In genomic region chr10:117375360-117376147, GRCh38 we compare ENCODE assay signal across 1 cellular context.
TF ChIP-seq lines count a peak whose summit lies in the region.

TSS of gene PDZD8 (minus strand) at chr10:117375440. CDS start at chr10:117375227, 213 bp downstream.

TF ChIP-seq in HepG2, 621 proteins besides CTCF, POLR2A, EP300 and RAD21 (continued from another document and continues in another):
- TF ChIP-seq JUN (CRISPR knock-in tag; IDR thresholded peaks at IDR 0.05) = no peak; the same call in 1 of the 2 replicates
- TF ChIP-seq JDP2 (CRISPR knock-in tag; IDR thresholded peaks at IDR 0.05; ENCODE audit: borderline replicate concordance) = no peak
- peak; percentile 81 for TF ChIP-seq ZNF292 (CRISPR knock-in tag; IDR thresholded peaks at IDR 0.05; ENCODE audit: borderline replicate concordance, low read depth)
- TF ChIP-seq TCF12 (IDR thresholded peaks at IDR 0.05) = no peak
- peak; percentile 69 for TF ChIP-seq TCF12 (CRISPR knock-in tag; IDR thresholded peaks at IDR 0.05)
- TF ChIP-seq ZNF816 (CRISPR knock-in tag; IDR thresholded peaks at IDR 0.05; ENCODE audit: borderline replicate concordance) = no peak
- peak; percentile 27 for TF ChIP-seq ZNF124 (CRISPR knock-in tag; IDR thresholded peaks at IDR 0.05)
- 0 out of 2 replicates have a peak, but pooled peaks have one; percentile 23 for TF ChIP-seq ZNF44 (CRISPR knock-in tag; IDR thresholded peaks at IDR 0.05)
- TF ChIP-seq MXD3 (CRISPR knock-in tag; IDR thresholded peaks at IDR 0.05) = no peak
- TF ChIP-seq BCLAF1 (IDR thresholded peaks at IDR 0.05) = no peak
- TF ChIP-seq GMEB2 (CRISPR knock-in tag; IDR thresholded peaks at IDR 0.05; ENCODE audit: low read depth) = peak; percentile 89
- no peak for TF ChIP-seq ZUFSP (CRISPR knock-in tag; IDR thresholded peaks at IDR 0.05; ENCODE audit: borderline replicate concordance)
- TF ChIP-seq STAG1 (CRISPR knock-in tag; IDR thresholded peaks at IDR 0.05) = peak; percentile 25; the same call in 1 of the 2 replicates
- peak; percentile 77; the same call in 1 of the 2 replicates for TF ChIP-seq ZNF547 (CRISPR knock-in tag; IDR thresholded peaks at IDR 0.05)
- TF ChIP-seq LCORL (IDR thresholded peaks at IDR 0.05) = no peak
- peak; percentile 88 for TF ChIP-seq LCORL (CRISPR knock-in tag; IDR thresholded peaks at IDR 0.05)
- peak; percentile 82 for TF ChIP-seq ZNF552 (CRISPR knock-in tag; IDR thresholded peaks at IDR 0.05; ENCODE audit: borderline replicate concordance)
- peak; percentile 29; the same call in 1 of the 2 replicates for TF ChIP-seq MZF1 (CRISPR knock-in tag; IDR thresholded peaks at IDR 0.05; ENCODE audit: borderline replicate concordance)
- TF ChIP-seq ZNF652 (CRISPR knock-in tag; IDR thresholded peaks at IDR 0.05; ENCODE audit: borderline replicate concordance, low read depth) = no peak
- no peak for TF ChIP-seq SNRNP70 (IDR thresholded peaks at IDR 0.05; ENCODE audit: low read depth, low read length)
- 0 out of 2 replicates have a peak, but pooled peaks have one; percentile 50 for TF ChIP-seq MED1 (CRISPR knock-in tag; IDR thresholded peaks at IDR 0.05)
- TF ChIP-seq ZNF180 (CRISPR knock-in tag; IDR thresholded peaks at IDR 0.05; ENCODE audit: borderline replicate concordance, low read depth) = peak; percentile 28; the same call in 1 of the 2 replicates
- TF ChIP-seq ZNF558 (CRISPR knock-in tag; IDR thresholded peaks at IDR 0.05; ENCODE audit: borderline replicate concordance) = peak; percentile 96
- TF ChIP-seq HIC2 (CRISPR knock-in tag; IDR thresholded peaks at IDR 0.05; ENCODE audit: low read depth) = no peak; the same call in 1 of the 2 replicates
- no peak for TF ChIP-seq IRF2 (CRISPR knock-in tag; IDR thresholded peaks at IDR 0.05)
- TF ChIP-seq ZSCAN9 (CRISPR knock-in tag; IDR thresholded peaks at IDR 0.05; ENCODE audit: borderline replicate concordance) = 0 out of 2 replicates have a peak, but pooled peaks have one; percentile 27
- peak; percentile 67; the same call in 1 of the 2 replicates for TF ChIP-seq ARNTL (CRISPR knock-in tag; IDR thresholded peaks at IDR 0.05)
- TF ChIP-seq SP1 (IDR thresholded peaks at IDR 0.05) = no peak
- TF ChIP-seq SP1 (CRISPR knock-in tag; IDR thresholded peaks at IDR 0.05) = 0 out of 2 replicates have a peak, but pooled peaks have one; percentile 8
- TF ChIP-seq RCOR2 (CRISPR knock-in tag; IDR thresholded peaks at IDR 0.05) = no peak
- TF ChIP-seq ZNF704 (CRISPR knock-in tag; IDR thresholded peaks at IDR 0.05; ENCODE audit: borderline replicate concordance) = 0 out of 2 replicates have a peak, but pooled peaks have one; percentile 12
- 0 out of 2 replicates have a peak, but pooled peaks have one; percentile 78 for TF ChIP-seq HOXA5 (CRISPR knock-in tag; IDR thresholded peaks at IDR 0.05)
- TF ChIP-seq KAT7 (CRISPR knock-in tag; IDR thresholded peaks at IDR 0.05; ENCODE audit: borderline replicate concordance) = no peak; the same call in 1 of the 2 replicates
- peak; percentile 83 for TF ChIP-seq RNF2 (conservative IDR thresholded peaks at IDR 0.05; ENCODE audit: low read depth)
- TF ChIP-seq YY1 (IDR thresholded peaks at IDR 0.05; ENCODE audit: insufficient read depth, insufficient replicate concordance, low read depth, low read length) = no peak
- TF ChIP-seq ZNF263 (CRISPR knock-in tag; IDR thresholded peaks at IDR 0.05) = peak; percentile 66; the same call in 1 of the 2 replicates
- TF ChIP-seq SMYD3 (CRISPR knock-in tag; IDR thresholded peaks at IDR 0.05) = no peak
- TF ChIP-seq NFATC3 (CRISPR knock-in tag; IDR thresholded peaks at IDR 0.05) = no peak; the same call in 1 of the 2 replicates
- TF ChIP-seq HNF1B (CRISPR knock-in tag; IDR thresholded peaks at IDR 0.05) = 0 out of 2 replicates have a peak, but pooled peaks have one; percentile 43
- TF ChIP-seq ZNF142 (CRISPR knock-in tag; IDR thresholded peaks at IDR 0.05) = peak; percentile 84
- TF ChIP-seq ZNF460 (CRISPR knock-in tag; IDR thresholded peaks at IDR 0.05; ENCODE audit: borderline replicate concordance) = no peak
- no peak for TF ChIP-seq KAT2B (IDR thresholded peaks at IDR 0.05; ENCODE audit: borderline replicate concordance, low read depth, low read length)
- TF ChIP-seq NFYB (CRISPR knock-in tag; IDR thresholded peaks at IDR 0.05) = peak; percentile 72
- peak; percentile 44; the same call in 1 of the 2 replicates for TF ChIP-seq TARDBP (CRISPR knock-in tag; IDR thresholded peaks at IDR 0.05)
- TF ChIP-seq BRF2 (CRISPR knock-in tag; IDR thresholded peaks at IDR 0.05) = peak; percentile 86; the same call in 1 of the 2 replicates
- no peak for TF ChIP-seq ZNF615 (CRISPR knock-in tag; IDR thresholded peaks at IDR 0.05; ENCODE audit: borderline replicate concordance)
